Comparison of ENCODE assay signal across 8 cellular contexts in the genomic region with DNA sequence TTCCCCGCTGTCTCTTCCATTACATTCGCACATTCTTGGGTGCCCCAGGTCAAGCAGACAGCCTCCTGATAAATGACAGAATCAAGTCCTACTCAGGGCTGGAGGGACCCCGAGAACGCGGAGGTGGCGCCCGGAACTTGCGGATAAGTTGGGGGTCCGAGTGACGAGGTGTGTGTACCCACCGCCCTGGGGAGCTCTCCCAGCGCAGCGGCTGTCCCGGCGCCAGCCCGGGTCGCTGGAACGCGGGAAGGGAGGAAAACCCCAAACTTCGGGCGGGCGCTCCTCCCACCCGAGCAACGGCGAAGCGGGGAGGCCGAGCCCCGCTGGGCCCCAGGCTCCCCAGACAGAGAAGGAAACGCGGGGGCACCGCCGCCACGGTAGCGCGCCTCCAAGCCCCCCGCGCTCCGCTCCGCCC. TPM values are rescaled to one million over a fixed set of nuclear protein-coding genes. Genes with fewer than 3 reads are reported as not detected.
A peak's percentile ranks its signal among the peaks of the same experiment; 100 is the strongest.
DNase-seq lines count a peak whose midpoint lies in the region; ATAC-seq and TF ChIP-seq lines count a peak whose summit lies in the region.

No MANE protein-coding gene starts in this region.

- TF ChIP-seq CTCF in DND-41 (IDR thresholded peaks at IDR 0.05; ENCODE audit: borderline replicate concordance, extremely low read depth, low read length, poor library complexity, severe bottlenecking): no peak

- H3K79me2 ChIP-seq in DND-41 (ENCODE audit: insufficient read depth, low read length): peaks cover 52% of the 10 kb centered on the region

- H3K27ac Mint-ChIP-seq in T-helper 1 cell treated with Interleukin-12 subunit alpha and Interleukin-12 subunit beta and Interleukin-4 antibody, amounts not matched to agents 30 μg/mL and 1 μg/mL, for 36 hours: peak overlapping the region; percentile 74

- peak overlapping the region; percentile 34 to 67 for H3K4me3 ChIP-seq in DND-41 (ENCODE audit: low read depth in 1 of 2, low read length in 2 of 2)

- ATAC-seq in DND-41 (ENCODE audit: insufficient read depth, low read depth) (peak; percentile 2; the same call in 2 of the 3 replicates), HG02610 (IDR thresholded peaks at IDR 0.05; ENCODE audit: unreplicated experiment) (peak; percentile 1), Right ventricle myocardium superior (ENCODE audit: poor library complexity) (peak; percentile 1), sciatic nerve (peak; percentile 3)

- DNase-seq in DND-41 (no peak), Right ventricle myocardium superior (no peak), sciatic nerve (ENCODE audit: low spot score) (no peak), retina (no peak)
- no peak for DNase-seq in NK-92 treated with Interleukin-12 subunit alpha and Interleukin-12 subunit beta, amount 100 ng/mL, for 24 hours (lab: John Stamatoyannopoulos, UW)
- DNase-seq in stimulated activated CD4-positive, alpha-beta T cell treated with anti-CD3 and anti-CD28 coated beads, Interleukin-2, amount 100 ng/mL, for 48 hours: no peak

- no peaks in the 10 kb centered on the region for H3K9me3 ChIP-seq in DND-41 (ENCODE audit: insufficient read depth, low read length, severe bottlenecking)

- peak overlapping the region; percentile 83 for H3K4me3 Mint-ChIP-seq in T-helper 1 cell treated with Interleukin-12 subunit alpha and Interleukin-12 subunit beta and Interleukin-4 antibody, amounts not matched to agents 30 μg/mL and 1 μg/mL, for 36 hours

- H3K27me3 ChIP-seq in DND-41 (ENCODE audit: insufficient read depth, low read length, poor library complexity): no peaks in the 10 kb centered on the region

- H4K20me1 ChIP-seq in DND-41 (ENCODE audit: insufficient read depth, low read length): peaks cover 11% of the 10 kb centered on the region; the same call in 1 of the 2 replicates

- H3K36me3 Mint-ChIP-seq in T-helper 1 cell treated with Interleukin-12 subunit alpha and Interleukin-12 subunit beta and Interleukin-4 antibody, amounts not matched to agents 30 μg/mL and 1 μg/mL, for 36 hours (ENCODE audit: low read depth): peaks cover 7% of the 10 kb centered on the region

- no peaks in the 10 kb centered on the region; the same call in 1 of the 2 replicates for H3K36me3 ChIP-seq in DND-41 (ENCODE audit: insufficient read depth, low read length)

- peak overlapping the region; percentile 93 for H3K9ac ChIP-seq in DND-41 (ENCODE audit: low read depth, low read length)

- peak overlapping the region; percentile 80 for H3K4me2 ChIP-seq in DND-41 (ENCODE audit: insufficient read depth, low read length)

- no peaks in the 10 kb centered on the region for H3K9me3 Mint-ChIP-seq in T-helper 1 cell treated with Interleukin-12 subunit alpha and Interleukin-12 subunit beta and Interleukin-4 antibody, amounts not matched to agents 30 μg/mL and 1 μg/mL, for 36 hours

- peaks cover 53% of the 10 kb centered on the region for H3K4me1 ChIP-seq in DND-41 (ENCODE audit: insufficient read depth, low read length)

- H3K27me3 Mint-ChIP-seq in T-helper 1 cell treated with Interleukin-12 subunit alpha and Interleukin-12 subunit beta and Interleukin-4 antibody, amounts not matched to agents 30 μg/mL and 1 μg/mL, for 36 hours (ENCODE audit: low read depth): peaks cover 4% of the 10 kb centered on the region

- peak overlapping the region; percentile 86 for H2AFZ ChIP-seq in DND-41 (ENCODE audit: low read depth, low read length)

- intact Hi-C loops in Right ventricle myocardium superior (cut with DNase I): no loop called here
- intact Hi-C loops in sciatic nerve (cut with DNase I): no loop called here

- peaks cover 40% of the 10 kb centered on the region for H3K4me1 Mint-ChIP-seq in T-helper 1 cell treated with Interleukin-12 subunit alpha and Interleukin-12 subunit beta and Interleukin-4 antibody, amounts not matched to agents 30 μg/mL and 1 μg/mL, for 36 hours (ENCODE audit: low read depth)

- peak overlapping the region; percentile 92 for H3K27ac ChIP-seq in DND-41 (ENCODE audit: low read length)

RNA-seq across cellular contexts. Expression of gene CLN6, which starts 0.6 kb away (rescaled TPM):
- total RNA-seq in Right ventricle myocardium superior: 6.9 TPM
- total RNA-seq in sciatic nerve: 15.0 TPM

RNA-seq across cellular contexts. Expression of gene CALML4, which starts 23.8 kb away (rescaled TPM):
- total RNA-seq in Right ventricle myocardium superior (0.97 TPM), sciatic nerve (12.8 TPM)

RNA-seq across cellular contexts. Expression of gene FEM1B, which starts 48.6 kb away (rescaled TPM):
- total RNA-seq in Right ventricle myocardium superior (40.8 TPM), sciatic nerve (58.0 TPM)
